Comparison of ENCODE assay signal across 17 cellular contexts in genomic region chr1:219794085-219794743, GRCh38.
DNase-seq lines count a peak whose midpoint lies in the region; ATAC-seq, FAIRE-seq and TF ChIP-seq lines count a peak whose summit lies in the region.
"Had no signal": no experiment of that assay in that cellular context is flagged by ENCODE, and none has a peak within 500 bp of the region (broad histone marks: within the 10 kb centered on the region; RNA-seq: fewer than 3 reads in every experiment).

No MANE protein-coding gene starts in this region.

- H3K79me2 ChIP-seq in K562 (ENCODE audit: control insufficient read depth, insufficient read depth, low read length) = no peaks in the 10 kb centered on the region

- H3K36me3 Mint-ChIP-seq in nephron progenitor cell (ENCODE audit: low read depth) = no peaks in the 10 kb centered on the region
- H3K36me3 Mint-ChIP-seq: CD4-positive, CD25-positive, alpha-beta regulatory T cell had no signal

- H3K27me3 Mint-ChIP-seq in nephron progenitor cell (ENCODE audit: low read depth, poor library complexity) = peaks cover 7% of the 10 kb centered on the region
- H3K27me3 Mint-ChIP-seq: CD4-positive, CD25-positive, alpha-beta regulatory T cell; stimulated activated naive CD8-positive, alpha-beta T cell treated with anti-CD3 and anti-CD28 coated beads, Interleukin-15, Interleukin-2, amounts not matched to agents 100 ng/mL and 50 ng/mL, for 24 hours had no signal

- 0% methylated on average over 8 of the region's 8 CpGs for WGBS in K562 (ENCODE audit: insufficient coverage, low coverage, missing lambda C conversion rate)

- no peaks in the 10 kb centered on the region for H4K20me1 ChIP-seq in K562 (replicated peaks; ENCODE audit: control insufficient read depth, insufficient read depth, low read length)

- H3K4me2 ChIP-seq in K562 (ENCODE audit: insufficient read depth, low read length) = no peak overlapping the region

- TF ChIP-seq CTCF in K562 (IDR thresholded peaks at IDR 0.05 in 2 of 3, conservative IDR thresholded peaks at IDR 0.05 in 1 of 3; ENCODE audit: insufficient read depth in 2 of 3, low read depth in 1 of 3, low read length in 3 of 3) (no peak), nephron progenitor cell (IDR thresholded peaks at IDR 0.05) (no peak)

- H3K36me3 ChIP-seq in K562 (ENCODE audit: control insufficient read depth, insufficient read depth, low read length) = no peaks in the 10 kb centered on the region

- H3K4me3 ChIP-seq in K562 = no peak overlapping the region

- CTCF ChIA-PET in K562 (lab: Yijun Ruan, JAX; ENCODE audit: low intra/inter-chr PET ratio) = no interaction called here

- H3K4me1 ChIP-seq in K562 (replicated peaks in 1 of 2; ENCODE audit: control insufficient read depth in 2 of 2, insufficient read depth in 2 of 2, low read length in 2 of 2) = no peaks in the 10 kb centered on the region; a peak in 1 of 5 replicates

- no peak for FAIRE-seq in K562 (lab: Jason Lieb, UNC)
- FAIRE-seq: kidney, TTC549 had no signal

- no peak for TF ChIP-seq RAD21 in K562 (CRISPR knock-in tag; conservative IDR thresholded peaks at IDR 0.05 in 1 of 2, IDR thresholded peaks at IDR 0.05 in 1 of 2)

- POLR2A ChIA-PET in K562 (lab: Yijun Ruan, JAX) = interaction anchor here (0.5 to 1.1 kb wide), 2 partner anchors 35 to 1506 kb away, joined by 3 to 4 read pairs; no protein-coding TSS in a partner anchor

- H3K27ac ChIP-seq in K562 (ENCODE audit: extremely low read depth, low read depth, low read length) (no peak overlapping the region), caudate nucleus (ENCODE audit: low read depth, low read length) (no peak overlapping the region)

- H2AFZ ChIP-seq in K562 (ENCODE audit: low read depth, low read length) = no peak overlapping the region

- H3K4me3 Mint-ChIP-seq in nephron progenitor cell = no peak overlapping the region
- H3K4me3 Mint-ChIP-seq: CD4-positive, CD25-positive, alpha-beta regulatory T cell; endodermal cell; stimulated activated naive CD8-positive, alpha-beta T cell treated with anti-CD3 and anti-CD28 coated beads, Interleukin-15, Interleukin-2, amounts not matched to agents 100 ng/mL and 50 ng/mL, for 24 hours had no signal

- no peaks in the 10 kb centered on the region for H3K9me3 ChIP-seq in K562 (replicated peaks; ENCODE audit: control insufficient read depth, insufficient read depth, low read depth, low read length)

- peaks cover 2 to 4% of the 10 kb centered on the region in 2 experiments; a peak in 1 of 5 replicates for H3K27me3 ChIP-seq in K562 (ENCODE audit: control insufficient read depth in 2 of 2, insufficient read depth in 2 of 2, low read length in 2 of 2)

- H3K9me1 ChIP-seq in K562 (ENCODE audit: control insufficient read depth, insufficient read depth, low read length) = no peaks in the 10 kb centered on the region

- TF ChIP-seq POLR2A in K562 (conservative IDR thresholded peaks at IDR 0.05) = no peak

- in situ Hi-C loops in K562 (cut with MboI) = no loop called here

- TF ChIP-seq EP300 in K562 (IDR thresholded peaks at IDR 0.05; ENCODE audit: low read length) = no peak

- peaks cover 44% of the 10 kb centered on the region for H3K4me1 Mint-ChIP-seq in nephron progenitor cell
- H3K4me1 Mint-ChIP-seq: CD4-positive, CD25-positive, alpha-beta regulatory T cell; endodermal cell had no signal

- no peak for DNase-seq in K562 (ENCODE audit: extremely low read depth in 1 of 4, low spot score in 3 of 4)
- DNase-seq in inferior parietal cortex (ENCODE audit: extremely low spot score) = no peak
- DNase-seq in nephron progenitor cell = no peak
- no peak for DNase-seq in caudate nucleus (lab: John Stamatoyannopoulos, UW)
- DNase-seq: activated naive CD4-positive, alpha-beta T cell treated with anti-CD3 and anti-CD28 coated beads, Interleukin-2, amount 50 U/mL, for 16 hours; CD4-positive, CD25-positive, alpha-beta regulatory T cell; endodermal cell; kidney; NCI-H146; right cardiac atrium; SIG-M5 had no signal

- no peak overlapping the region for H3K9ac ChIP-seq in K562 (ENCODE audit: insufficient read depth in 1 of 2, low read depth in 2 of 2, low read length in 2 of 2)

- ATAC-seq in GM18511 (IDR thresholded peaks at IDR 0.05; ENCODE audit: unreplicated experiment) (peak; percentile 65), GM21447 (IDR thresholded peaks at IDR 0.05; ENCODE audit: unreplicated experiment) (peak; percentile 65), HG03095 (IDR thresholded peaks at IDR 0.05; ENCODE audit: unreplicated experiment) (peak; percentile 66), K562 (peak; percentile 52), HG03108 (IDR thresholded peaks at IDR 0.05; ENCODE audit: unreplicated experiment) (no peak)
- ATAC-seq: right cardiac atrium had no signal

- peaks cover 4% of the 10 kb centered on the region for H3K9me3 Mint-ChIP-seq in nephron progenitor cell
- H3K9me3 Mint-ChIP-seq: endodermal cell had no signal

- no peak overlapping the region for H3K27ac Mint-ChIP-seq in nephron progenitor cell
- H3K27ac Mint-ChIP-seq: CD4-positive, CD25-positive, alpha-beta regulatory T cell; endodermal cell; stimulated activated naive CD8-positive, alpha-beta T cell treated with anti-CD3 and anti-CD28 coated beads, Interleukin-15, Interleukin-2, amounts not matched to agents 100 ng/mL and 50 ng/mL, for 24 hours had no signal

- intact Hi-C loops in K562 (cut with micrococcal nuclease) = no loop called here

- no TSS peak for BruUV-seq in K562 (replicated peaks; lab: Mats Ljungman, UMichigan)

TF ChIP-seq in K562, 482 proteins besides CTCF, POLR2A, EP300 and RAD21 (continues in another document):
- TF ChIP-seq GATA2 (CRISPR knock-in tag; IDR thresholded peaks at IDR 0.05) (no peak), RREB1 (CRISPR knock-in tag; IDR thresholded peaks at IDR 0.05) (no peak), PRMT5 (CRISPR knock-in tag; IDR thresholded peaks at IDR 0.05) (no peak), CBFA2T3 (IDR thresholded peaks at IDR 0.05) (0 out of 2 replicates have a peak, but pooled peaks have one; percentile 4), CHD2 (IDR thresholded peaks at IDR 0.05; ENCODE audit: low read depth, low read length) (no peak), BHLHE40 (IDR thresholded peaks at IDR 0.05; ENCODE audit: low read length) (peak; percentile 70; the same call in 1 of the 2 replicates), NBN (IDR thresholded peaks at IDR 0.05; ENCODE audit: low read depth) (no peak), ZFP30 (CRISPR knock-in tag; IDR thresholded peaks at IDR 0.05; ENCODE audit: borderline replicate concordance) (no peak), E2F6 (IDR thresholded peaks at IDR 0.05; ENCODE audit: borderline replicate concordance in 1 of 2, extremely low read depth in 1 of 2, insufficient read depth in 1 of 2, insufficient read length in 1 of 2, low read depth in 1 of 2, low read length in 1 of 2, poor library complexity in 1 of 2, severe bottlenecking in 1 of 2) (peak in 1 of 2 experiments; percentile 10)
- TF ChIP-seq, protein P1, sequence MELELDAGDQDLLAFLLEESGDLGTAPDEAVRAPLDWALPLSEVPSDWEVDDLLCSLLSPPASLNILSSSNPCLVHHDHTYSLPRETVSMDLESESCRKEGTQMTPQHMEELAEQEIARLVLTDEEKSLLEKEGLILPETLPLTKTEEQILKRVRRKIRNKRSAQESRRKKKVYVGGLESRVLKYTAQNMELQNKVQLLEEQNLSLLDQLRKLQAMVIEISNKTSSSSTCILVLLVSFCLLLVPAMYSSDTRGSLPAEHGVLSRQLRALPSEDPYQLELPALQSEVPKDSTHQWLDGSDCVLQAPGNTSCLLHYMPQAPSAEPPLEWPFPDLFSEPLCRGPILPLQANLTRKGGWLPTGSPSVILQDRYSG (tag; conservative IDR thresholded peaks at IDR 0.05; ENCODE audit: low read depth) = no peak
